In genomic region chr5:141508808-141509611, GRCh38 we compare ENCODE assay signal across 7 cellular contexts. TPM values are rescaled to one million over a fixed set of nuclear protein-coding genes. Genes with fewer than 3 reads are reported as not detected.
DNase-seq lines count a peak whose midpoint lies in the region; ATAC-seq, FAIRE-seq and TF ChIP-seq lines count a peak whose summit lies in the region.

No MANE protein-coding gene starts in this region.

- H3K36me3 Mint-ChIP-seq in natural killer cell treated with Interleukin-12 subunit alpha and Interleukin-12 subunit beta and Interleukin-15 and Interleukin-18, amount 100 ng/mL, for 72 hours, result no peaks in the 10 kb centered on the region

- peak overlapping the region in 1 of 2 donors; percentile 70 for H3K27ac Mint-ChIP-seq in natural killer cell treated with Interleukin-12 subunit alpha and Interleukin-12 subunit beta and Interleukin-15 and Interleukin-18, amount 100 ng/mL, for 72 hours

- peak overlapping the region; percentile 27 for H3K4me3 ChIP-seq in bronchial epithelial cell (ENCODE audit: low read depth, low read length)
- H3K4me3 ChIP-seq in thymus (ENCODE audit: low read length), result no peak overlapping the region

- H3K4me1 Mint-ChIP-seq in natural killer cell treated with Interleukin-12 subunit alpha and Interleukin-12 subunit beta and Interleukin-15 and Interleukin-18, amount 100 ng/mL, for 72 hours (ENCODE audit: low read depth in 2 of 2), result peaks cover 17 to 23% of the 10 kb centered on the region in 2 donors

- H3K27me3 ChIP-seq in bronchial epithelial cell (ENCODE audit: control insufficient read depth, insufficient read depth, low read length) (no peaks in the 10 kb centered on the region), layer of hippocampus (ENCODE audit: control insufficient read depth, insufficient read depth, low read length) (peaks cover 9% of the 10 kb centered on the region), thymus (ENCODE audit: control insufficient read depth, insufficient read depth) (no peaks in the 10 kb centered on the region)

- 41% methylated on average over 23 of the region's 23 CpGs for WGBS in thymus

- H3K4me1 ChIP-seq in thymus (ENCODE audit: control insufficient read depth, insufficient read depth, low read length), result peaks cover 4% of the 10 kb centered on the region

- TF ChIP-seq CTCF in bronchial epithelial cell (IDR thresholded peaks at IDR 0.05; ENCODE audit: insufficient read depth, low read length, severe bottlenecking), result no peak

- DNase-seq in NCI-H2171 (lab: John Stamatoyannopoulos, UW) (peak; percentile 24), bronchial epithelial cell (ENCODE audit: low read depth) (peak; percentile 93), mesenteric fat pad (ENCODE audit: low spot score) (no peak)
- no peak for DNase-seq in natural killer cell treated with Interleukin-12 subunit alpha and Interleukin-12 subunit beta and Interleukin-15 and Interleukin-18, amount 100 ng/mL, for 72 hours (ENCODE audit: low spot score)

- H3K36me3 ChIP-seq in bronchial epithelial cell (ENCODE audit: control insufficient read depth, insufficient read depth, low read length) (peaks cover 5% of the 10 kb centered on the region), thymus (ENCODE audit: control insufficient read depth, insufficient read depth) (no peaks in the 10 kb centered on the region)

- ATAC-seq in GM18868 (IDR thresholded peaks at IDR 0.05; ENCODE audit: unreplicated experiment), result peak; percentile 19
- no peak for ATAC-seq in natural killer cell treated with Interleukin-12 subunit alpha and Interleukin-12 subunit beta and Interleukin-15 and Interleukin-18, amount 100 ng/mL, for 72 hours

- H3K4me3 Mint-ChIP-seq in natural killer cell treated with Interleukin-12 subunit alpha and Interleukin-12 subunit beta and Interleukin-15 and Interleukin-18, amount 100 ng/mL, for 72 hours, result no peak overlapping the region

- no peaks in the 10 kb centered on the region for H3K27me3 Mint-ChIP-seq in natural killer cell treated with Interleukin-12 subunit alpha and Interleukin-12 subunit beta and Interleukin-15 and Interleukin-18, amount 100 ng/mL, for 72 hours

- H3K9me3 Mint-ChIP-seq in natural killer cell treated with Interleukin-12 subunit alpha and Interleukin-12 subunit beta and Interleukin-15 and Interleukin-18, amount 100 ng/mL, for 72 hours, result no peaks in the 10 kb centered on the region

- peak overlapping the region; percentile 82 for H3K27ac ChIP-seq in layer of hippocampus (ENCODE audit: low read depth, low read length)
- peak overlapping the region; percentile 43 for H3K27ac ChIP-seq in thymus (ENCODE audit: low read depth)

- no peak for FAIRE-seq in bronchial epithelial cell (lab: Jason Lieb, UNC)

- no peaks in the 10 kb centered on the region for H3K9me3 ChIP-seq in thymus (ENCODE audit: control insufficient read depth)

RNA-seq across cellular contexts. Expression of gene PCDHGC5, which starts 20.1 kb away (rescaled TPM):
- 0.26 and 0.77 TPM in 2 replicates for total RNA-seq in bronchial epithelial cell
- polyA plus RNA-seq in thymus, result 0.11 TPM
- total RNA-seq in mesenteric fat pad, result 1.1 TPM
- under 1 TPM in 1 of 2 donors, not detected in 1; 0.17 TPM for total RNA-seq in natural killer cell treated with Interleukin-12 subunit alpha and Interleukin-12 subunit beta and Interleukin-15 and Interleukin-18, amount 100 ng/mL, for 72 hours

RNA-seq across cellular contexts. Expression of gene PCDHGC4, which starts 24.2 kb away (rescaled TPM):
- 0.53 and 0.90 TPM in 2 replicates for total RNA-seq in bronchial epithelial cell
- 0.05 TPM for polyA plus RNA-seq in thymus
- total RNA-seq in mesenteric fat pad, result 1.7 TPM
- total RNA-seq in natural killer cell treated with Interleukin-12 subunit alpha and Interleukin-12 subunit beta and Interleukin-15 and Interleukin-18, amount 100 ng/mL, for 72 hours, result under 1 TPM in 1 of 2 donors, not detected in 1; 0.26 TPM

RNA-seq across cellular contexts. Expression of gene PCDHGC3, which starts 33.2 kb away (rescaled TPM):
- total RNA-seq in bronchial epithelial cell (9.5 and 17.4 TPM in 2 replicates), mesenteric fat pad (46.8 TPM)
- polyA plus RNA-seq in thymus, result 28.7 TPM
- total RNA-seq in natural killer cell treated with Interleukin-12 subunit alpha and Interleukin-12 subunit beta and Interleukin-15 and Interleukin-18, amount 100 ng/mL, for 72 hours, result 1 to 10 TPM in 1 of 2 donors, under 1 TPM in 1; 0.33 to 1.8 TPM

Comparison
In these comparisons a context has a peak if more than half of its experiments do, and no peak if none do; other contexts are left out.
1. DNase-seq: peak in NCI-H2171 (single experiment) and bronchial epithelial cell (single experiment); none in mesenteric fat pad (single experiment) and natural killer cell treated with Interleukin-12 subunit alpha and Interleukin-12 subunit beta and Interleukin-15 and Interleukin-18, amount 100 ng/mL, for 72 hours (single experiment).